13 cellular contexts compared by ENCODE assay signal in the genomic region with DNA sequence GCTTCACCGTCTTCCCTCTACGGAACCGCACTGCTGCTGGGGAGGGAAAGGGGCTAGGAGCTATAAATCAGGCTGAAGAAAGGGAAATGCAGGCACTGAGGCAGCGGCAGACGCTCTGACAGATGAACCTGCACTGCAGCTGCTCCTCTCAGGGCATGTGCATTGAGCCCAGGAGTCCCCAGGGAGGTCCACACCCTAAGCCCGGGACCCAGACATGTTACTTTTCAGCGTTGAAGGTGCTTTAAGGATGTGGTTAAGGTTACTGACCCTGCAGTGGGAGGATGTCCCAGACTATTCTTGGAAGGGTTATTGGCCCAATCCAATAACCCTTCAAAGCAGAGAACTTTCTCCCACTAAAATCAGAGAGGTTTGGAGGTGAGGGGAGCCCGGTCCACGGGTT.
DNase-seq lines count a peak whose midpoint lies in the region; ATAC-seq, FAIRE-seq and TF ChIP-seq lines count a peak whose summit lies in the region.
"Had no signal": no experiment of that assay in that cellular context is flagged by ENCODE, and none has a peak within 500 bp of the region (broad histone marks: within the 10 kb centered on the region; RNA-seq: fewer than 3 reads in every experiment).

No MANE protein-coding gene starts in this region.

- H3K4me1 Mint-ChIP-seq in effector memory CD8-positive, alpha-beta T cell (ENCODE audit: low read depth in 2 of 2): peaks cover 0 to 5% of the 10 kb centered on the region in 2 donors
- H3K4me1 Mint-ChIP-seq in activated CD8-positive, alpha-beta T cell treated with anti-CD3 and anti-CD28 coated beads, Interleukin-2, amount 10 ng/mL, durations not matched to agents 7 days and 5 days (ENCODE audit: low read depth): no peaks in the 10 kb centered on the region

- in situ Hi-C loops in GM13977 (cut with MboI; ENCODE audit: low pct_unique_long_range_greater_than_20kb, low sequenced_read_pairs, unreplicated experiment): no loop called here

- intact Hi-C loops in pancreas (cut with DNase I): no loop called here

- no peaks in the 10 kb centered on the region for H3K36me3 Mint-ChIP-seq in effector memory CD8-positive, alpha-beta T cell (ENCODE audit: insufficient read depth)
- no peaks in the 10 kb centered on the region for H3K36me3 Mint-ChIP-seq in activated CD8-positive, alpha-beta T cell treated with anti-CD3 and anti-CD28 coated beads, Interleukin-2, amount 10 ng/mL, durations not matched to agents 7 days and 5 days (ENCODE audit: low read depth)
- H3K36me3 Mint-ChIP-seq: activated naive CD8-positive, alpha-beta T cell; CD4-positive, alpha-beta memory T cell had no signal

- H3K27me3 ChIP-seq in right atrium auricular region: no peaks in the 10 kb centered on the region
- no peaks in the 10 kb centered on the region for H3K27me3 ChIP-seq in pancreas

- POLR2A ChIA-PET in activated CD8-positive, alpha-beta T cell treated with anti-CD3 and anti-CD28 coated beads, Interleukin-2, amount 10 ng/mL, durations not matched to agents 7 days and 5 days (lab: Charles Lee): no interaction called here

- TF ChIP-seq CTCF in GM13977 (IDR thresholded peaks at IDR 0.05; ENCODE audit: extremely low read depth, insufficient read depth, missing control alignments): no peak
- no peak for TF ChIP-seq CTCF in GM20000 (IDR thresholded peaks at IDR 0.05; ENCODE audit: extremely low read depth, missing control alignments)
- no peak for TF ChIP-seq CTCF in right atrium auricular region (IDR thresholded peaks at IDR 0.05)
- TF ChIP-seq CTCF in pancreas (IDR thresholded peaks at IDR 0.05): no peak

- no peaks in the 10 kb centered on the region for H3K9me3 ChIP-seq in right atrium auricular region
- H3K9me3 ChIP-seq in pancreas: no peaks in the 10 kb centered on the region

- peak overlapping the region in 1 of 2 donors; percentile 3 for H3K4me3 Mint-ChIP-seq in effector memory CD8-positive, alpha-beta T cell
- no peak overlapping the region for H3K4me3 Mint-ChIP-seq in activated CD8-positive, alpha-beta T cell treated with anti-CD3 and anti-CD28 coated beads, Interleukin-2, amount 10 ng/mL, durations not matched to agents 7 days and 5 days
- H3K4me3 Mint-ChIP-seq: activated naive CD8-positive, alpha-beta T cell; dendritic cell treated with granulocyte-macrophage colony-stimulating factor and Interleukin-4, amounts not matched to agents 40 ng/mL and 50 ng/mL, for 4 days had no signal

- no peak overlapping the region for H3K27ac Mint-ChIP-seq in effector memory CD8-positive, alpha-beta T cell
- H3K27ac Mint-ChIP-seq in activated CD8-positive, alpha-beta T cell treated with anti-CD3 and anti-CD28 coated beads, Interleukin-2, amount 10 ng/mL, durations not matched to agents 7 days and 5 days: no peak overlapping the region
- H3K27ac Mint-ChIP-seq: activated naive CD8-positive, alpha-beta T cell; dendritic cell treated with granulocyte-macrophage colony-stimulating factor and Interleukin-4, amounts not matched to agents 40 ng/mL and 50 ng/mL, for 4 days had no signal

- DNase-seq in GM13977 (ENCODE audit: low spot score): peak; percentile 52
- DNase-seq in GM20000 (ENCODE audit: low spot score): peak; percentile 58
- no peak for DNase-seq in effector memory CD8-positive, alpha-beta T cell
- DNase-seq in CD1c-positive myeloid dendritic cell (ENCODE audit: extremely low spot score): no peak
- no peak for DNase-seq in activated CD8-positive, alpha-beta T cell treated with anti-CD3 and anti-CD28 coated beads, Interleukin-2, amount 10 ng/mL, durations not matched to agents 7 days and 5 days
- no peak for DNase-seq in right atrium auricular region (ENCODE audit: low spot score)
- DNase-seq in pancreas: no peak
- DNase-seq: CD4-positive, alpha-beta memory T cell; NCI-H2029 treated with DMSO at 0.1 percent for 48 hours had no signal

- no peaks in the 10 kb centered on the region for H3K9me3 Mint-ChIP-seq in effector memory CD8-positive, alpha-beta T cell
- no peaks in the 10 kb centered on the region for H3K9me3 Mint-ChIP-seq in activated CD8-positive, alpha-beta T cell treated with anti-CD3 and anti-CD28 coated beads, Interleukin-2, amount 10 ng/mL, durations not matched to agents 7 days and 5 days (ENCODE audit: insufficient read depth)
- H3K9me3 Mint-ChIP-seq: dendritic cell treated with granulocyte-macrophage colony-stimulating factor and Interleukin-4, amounts not matched to agents 40 ng/mL and 50 ng/mL, for 4 days had no signal

- no peak overlapping the region for H3K27ac ChIP-seq in right atrium auricular region
- no peak overlapping the region for H3K27ac ChIP-seq in pancreas

- no peak for FAIRE-seq in pancreas (lab: Jason Lieb, UNC)

- H3K36me3 ChIP-seq in right atrium auricular region (no peaks in the 10 kb centered on the region), pancreas (no peaks in the 10 kb centered on the region)

- peaks cover 15 to 20% of the 10 kb centered on the region in 2 donors for H3K27me3 Mint-ChIP-seq in effector memory CD8-positive, alpha-beta T cell
- H3K27me3 Mint-ChIP-seq in activated CD8-positive, alpha-beta T cell treated with anti-CD3 and anti-CD28 coated beads, Interleukin-2, amount 10 ng/mL, durations not matched to agents 7 days and 5 days (ENCODE audit: low read depth): peaks cover 8% of the 10 kb centered on the region

- CTCF ChIA-PET in activated CD8-positive, alpha-beta T cell treated with anti-CD3 and anti-CD28 coated beads, Interleukin-2, amount 10 ng/mL, durations not matched to agents 7 days and 5 days (lab: Charles Lee): no interaction called here

- ATAC-seq in HG03097 (IDR thresholded peaks at IDR 0.05; ENCODE audit: low FRiP score, unreplicated experiment) (peak; percentile 83), pancreas (no peak)
- peak; percentile 28 for ATAC-seq in effector memory CD8-positive, alpha-beta T cell (replicated peaks)
- ATAC-seq in activated CD8-positive, alpha-beta T cell treated with anti-CD3 and anti-CD28 coated beads, Interleukin-2, amount 10 ng/mL, durations not matched to agents 7 days and 5 days: no peak
- ATAC-seq: activated CD4-positive, CD25-positive, alpha-beta regulatory T cell treated with anti-CD3 and anti-CD28 coated beads, Interleukin-2, amount 50 U/mL, for 24 hours had no signal

- 69 to 82% methylated on average over 9 of the region's 9 CpGs for WGBS in pancreas, 2 donors

- H3K4me3 ChIP-seq in right atrium auricular region (no peak overlapping the region), pancreas (no peak overlapping the region)

- H3K4me1 ChIP-seq in right atrium auricular region (no peaks in the 10 kb centered on the region), pancreas (no peaks in the 10 kb centered on the region)

Comparison
In these comparisons a context has a peak if more than half of its experiments do, and no peak if none do; other contexts are left out.
1. DNase-seq: peak in GM13977 (single experiment) and GM20000 (single experiment); none in effector memory CD8-positive, alpha-beta T cell (0 of 3), CD1c-positive myeloid dendritic cell (single experiment), activated CD8-positive, alpha-beta T cell treated with anti-CD3 and anti-CD28 coated beads, Interleukin-2, amount 10 ng/mL, durations not matched to agents 7 days and 5 days (single experiment), right atrium auricular region (single experiment) and pancreas (0 of 6).
2. ATAC-seq: peak in HG03097 (single experiment) and effector memory CD8-positive, alpha-beta T cell (single experiment); none in activated CD8-positive, alpha-beta T cell treated with anti-CD3 and anti-CD28 coated beads, Interleukin-2, amount 10 ng/mL, durations not matched to agents 7 days and 5 days (single experiment) and pancreas (0 of 4).